Comparison of ENCODE assay signal across 1 cellular context in genomic region chr1:6508876-6509602, GRCh38.
TF ChIP-seq lines count a peak whose summit lies in the region.

No MANE protein-coding gene starts in this region.

TF ChIP-seq in H1, 55 proteins besides CTCF, POLR2A, EP300 and RAD21:
- no peak for TF ChIP-seq SP2 (IDR thresholded peaks at IDR 0.05; ENCODE audit: low read length)
- TF ChIP-seq POLR2AphosphoS5 (IDR thresholded peaks at IDR 0.05; ENCODE audit: low read depth, low read length), result no peak
- no peak for TF ChIP-seq JUND (IDR thresholded peaks at IDR 0.05; ENCODE audit: low read length)
- TF ChIP-seq CHD7 (IDR thresholded peaks at IDR 0.05; ENCODE audit: insufficient replicate concordance, low read length), result no peak
- TF ChIP-seq TEAD4 (IDR thresholded peaks at IDR 0.05; ENCODE audit: low read depth, low read length), result no peak
- TF ChIP-seq ATF2 (IDR thresholded peaks at IDR 0.05; ENCODE audit: low read length), result no peak
- TF ChIP-seq MAFK (IDR thresholded peaks at IDR 0.05; ENCODE audit: low read depth, low read length), result no peak
- no peak for TF ChIP-seq EGR1 (IDR thresholded peaks at IDR 0.05; ENCODE audit: borderline replicate concordance, low read depth, low read length)
- TF ChIP-seq PHF8 (conservative IDR thresholded peaks at IDR 0.05; ENCODE audit: low read depth, low read length), result no peak
- no peak for TF ChIP-seq TAF1 (IDR thresholded peaks at IDR 0.05; ENCODE audit: low read depth, low read length)
- no peak for TF ChIP-seq SIRT6 (IDR thresholded peaks at IDR 0.05; ENCODE audit: low read length)
- no peak for TF ChIP-seq BCL11A (IDR thresholded peaks at IDR 0.05; ENCODE audit: low read depth in 2 of 2, low read length in 2 of 2)
- TF ChIP-seq FOSL1 (IDR thresholded peaks at IDR 0.05; ENCODE audit: insufficient read depth, low read depth, low read length), result no peak
